Comparison of ENCODE assay signal across 26 cellular contexts in genomic region chr5:34550977-34551376, GRCh38.
"Had no signal": no experiment of that assay in that cellular context is flagged by ENCODE, and none has a peak within 500 bp of the region (broad histone marks: within the 10 kb centered on the region; RNA-seq: fewer than 3 reads in every experiment).

No MANE protein-coding gene starts in this region.

- H3K9me3 ChIP-seq: colonic mucosa, esophagus muscularis mucosa, gastroesophageal sphincter, lower lobe of right lung, pancreas, right lobe of liver, thoracic aorta, tibial nerve, vagina had no signal

- H3K36me3 ChIP-seq: colonic mucosa, esophagus muscularis mucosa, gastroesophageal sphincter, heart left ventricle, left ventricle myocardium inferior, lower lobe of right lung, pancreas, right lobe of liver, thoracic aorta, tibial nerve, upper lobe of right lung, vagina had no signal

- H3K4me1 Mint-ChIP-seq: stimulated activated naive B cell treated with anti-CD40 and anti-IgM and Interleukin-4, amounts not matched to agents 10 μg/mL and 1 μg/mL and 100 μg/mL, for 72 hours had no signal

- H3K4me1 ChIP-seq: colonic mucosa, lower lobe of right lung, upper lobe of right lung had no signal

- FAIRE-seq: islet of Langerhans, pancreas, small intestine had no signal

- H3K9me3 Mint-ChIP-seq: natural killer cell had no signal

- H3K4me3 ChIP-seq: colonic mucosa, esophagus muscularis mucosa, gastroesophageal sphincter, heart left ventricle, left ventricle myocardium inferior, lower lobe of right lung, pancreas, right lobe of liver, tibial nerve, upper lobe of right lung, vagina had no signal

- DNase-seq: colonic mucosa; dermis blood vessel endothelial cell; effector memory CD4-positive, alpha-beta T cell; foreskin keratinocyte; kidney glomerular epithelial cell; left colon; left ventricle myocardium inferior; lower lobe of right lung; natural killer cell; occipital lobe; pancreas; retina; right lobe of liver; small intestine; stimulated activated CD4-positive, alpha-beta T cell treated with anti-CD3 and anti-CD28 coated beads, Interleukin-15, amount 100 ng/mL, for 24 hours; stimulated activated CD4-positive, alpha-beta T cell treated with anti-CD3 and anti-CD28 coated beads, Interleukin-2, amount 100 ng/mL, for 48 hours; stimulated activated naive B cell treated with anti-CD40 and anti-IgM and Interleukin-4, amounts not matched to agents 10 μg/mL and 1 μg/mL and 100 μg/mL, for 72 hours; upper lobe of right lung had no signal

- ATAC-seq: foreskin keratinocyte; gastroesophageal sphincter; lower lobe of right lung; natural killer cell; right lobe of liver; stimulated activated naive B cell treated with anti-CD40 and anti-IgM and Interleukin-4, amounts not matched to agents 10 μg/mL and 1 μg/mL and 100 μg/mL, for 72 hours; upper lobe of right lung had no signal

- H3K36me3 Mint-ChIP-seq: natural killer cell had no signal

- H3K4me3 Mint-ChIP-seq: natural killer cell; stimulated activated naive B cell treated with anti-CD40 and anti-IgM and Interleukin-4, amounts not matched to agents 10 μg/mL and 1 μg/mL and 100 μg/mL, for 72 hours; stimulated activated naive CD8-positive, alpha-beta T cell treated with anti-CD3 and anti-CD28 coated beads, Interleukin-15, Interleukin-2, amounts not matched to agents 100 ng/mL and 50 ng/mL, for 24 hours had no signal

- H3K27me3 ChIP-seq: colonic mucosa, esophagus muscularis mucosa, foreskin keratinocyte, gastroesophageal sphincter, heart left ventricle, pancreas, right lobe of liver, tibial nerve, upper lobe of right lung, vagina had no signal

- H3K27ac Mint-ChIP-seq: natural killer cell; stimulated activated naive B cell treated with anti-CD40 and anti-IgM and Interleukin-4, amounts not matched to agents 10 μg/mL and 1 μg/mL and 100 μg/mL, for 72 hours; stimulated activated naive CD8-positive, alpha-beta T cell treated with anti-CD3 and anti-CD28 coated beads, Interleukin-15, Interleukin-2, amounts not matched to agents 100 ng/mL and 50 ng/mL, for 24 hours had no signal

- H3K27ac ChIP-seq: colonic mucosa, foreskin keratinocyte, left ventricle myocardium inferior, lower lobe of right lung, pancreas, right lobe of liver, upper lobe of right lung had no signal
